Comparison of ENCODE assay signal across 8 cellular contexts in genomic region chr3:24088782-24089181, GRCh38.
DNase-seq lines count a peak whose midpoint lies in the region; ATAC-seq, FAIRE-seq and TF ChIP-seq lines count a peak whose summit lies in the region.

No MANE protein-coding gene starts in this region.

- no peak for FAIRE-seq in D721Med (lab: Jason Lieb, UNC)
- no peak for FAIRE-seq in GM12892 (lab: Jason Lieb, UNC)

- peak; percentile 88 for ATAC-seq in GM21526 (IDR thresholded peaks at IDR 0.05; ENCODE audit: low FRiP score, unreplicated experiment)
- ATAC-seq in HG02763 (IDR thresholded peaks at IDR 0.05; ENCODE audit: unreplicated experiment), result no peak

- TF ChIP-seq POLR2A in GM12892 (IDR thresholded peaks at IDR 0.05; ENCODE audit: low read depth, low read length), result no peak

- peak; percentile 40 for TF ChIP-seq CTCF in D721Med (IDR thresholded peaks at IDR 0.05; ENCODE audit: insufficient read depth, missing control alignments)

- DNase-seq in D721Med (ENCODE audit: insufficient read length, low spot score), result no peak
- peak; percentile 32 for DNase-seq in NCI-H2029 treated with DMSO at 0.1 percent for 48 hours (lab: John Stamatoyannopoulos, UW)
- peak; percentile 37 for DNase-seq in germinal center (ENCODE audit: low spot score)
- no peak for DNase-seq in NCI-H1417 (lab: John Stamatoyannopoulos, UW)
- DNase-seq in GM12892 (ENCODE audit: insufficient read length), result no peak
- DNase-seq in hippocampal formation (lab: John Stamatoyannopoulos, UW), result no peak

Comparison
In these comparisons a context has a peak if more than half of its experiments do, and no peak if none do; other contexts are left out.
1. DNase-seq: peak in NCI-H2029 treated with DMSO at 0.1 percent for 48 hours (single experiment) and germinal center (single experiment); none in D721Med (single experiment), NCI-H1417 (0 of 3), GM12892 (single experiment) and hippocampal formation (0 of 2).